In the genomic region with DNA sequence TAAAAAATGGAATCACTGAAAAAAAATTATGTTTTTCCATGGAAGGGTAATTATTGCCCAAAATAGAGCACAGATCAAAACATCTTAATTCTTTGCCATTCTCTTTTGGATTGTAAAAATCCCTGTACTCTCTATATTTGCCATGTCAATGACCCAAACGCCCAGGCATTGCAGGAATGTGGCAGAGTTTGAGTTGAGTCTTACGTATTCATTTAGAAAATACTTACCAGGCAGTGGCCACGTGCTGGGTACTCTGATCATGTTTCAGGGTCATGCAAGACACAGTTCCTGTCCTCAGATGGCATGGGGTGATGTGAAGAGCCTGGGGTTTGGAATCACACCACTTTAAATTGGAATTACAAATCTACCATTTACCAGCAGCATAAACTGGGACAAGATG, we compare ENCODE assay signal across 11 cellular contexts.
DNase-seq lines count a peak whose midpoint lies in the region; ATAC-seq, FAIRE-seq and TF ChIP-seq lines count a peak whose summit lies in the region.
"Had no signal": no experiment of that assay in that cellular context is flagged by ENCODE, and none has a peak within 500 bp of the region (broad histone marks: within the 10 kb centered on the region; RNA-seq: fewer than 3 reads in every experiment).

No MANE protein-coding gene starts in this region.

- H3K36me3 ChIP-seq in astrocyte (ENCODE audit: insufficient read depth, low read length), result no peaks in the 10 kb centered on the region

- no peaks in the 10 kb centered on the region for H3K27me3 Mint-ChIP-seq in astrocyte (ENCODE audit: low read depth, unreplicated experiment)

- peak overlapping the region; percentile 49 for H3K4me2 ChIP-seq in astrocyte (ENCODE audit: low read length)

- peaks cover 14% of the 10 kb centered on the region for H3K4me1 ChIP-seq in astrocyte (ENCODE audit: insufficient read depth, low read length)

- no peak overlapping the region for H2AFZ ChIP-seq in astrocyte (ENCODE audit: low read depth, low read length)

- peak overlapping the region; percentile 47 for H3K27ac ChIP-seq in astrocyte (ENCODE audit: low read depth, low read length)

- no peak for TF ChIP-seq CTCF in astrocyte (IDR thresholded peaks at IDR 0.05; ENCODE audit: insufficient read depth, low read depth, low read length)
- no peak for TF ChIP-seq CTCF in GM10266 (IDR thresholded peaks at IDR 0.05; ENCODE audit: control insufficient read depth, insufficient read depth, low read depth, missing control alignments)

- no peak for ATAC-seq in HG03095 (IDR thresholded peaks at IDR 0.05; ENCODE audit: unreplicated experiment)
- no peak for ATAC-seq in GM21737 (IDR thresholded peaks at IDR 0.05; ENCODE audit: unreplicated experiment)
- ATAC-seq: naive thymus-derived CD8-positive, alpha-beta T cell had no signal

- no peak for FAIRE-seq in astrocyte (lab: Jason Lieb, UNC)

- H3K79me2 ChIP-seq in astrocyte (ENCODE audit: insufficient read depth, low read length), result no peaks in the 10 kb centered on the region

- H3K4me3 Mint-ChIP-seq in astrocyte (ENCODE audit: unreplicated experiment), result peak overlapping the region; percentile 16
- H3K4me3 Mint-ChIP-seq: naive thymus-derived CD8-positive, alpha-beta T cell had no signal

- H3K4me3 ChIP-seq in astrocyte (ENCODE audit: insufficient read depth, low read depth, low read length), result no peak overlapping the region

- H3K27me3 ChIP-seq in astrocyte (ENCODE audit: insufficient read depth, low read length), result no peaks in the 10 kb centered on the region

- no peaks in the 10 kb centered on the region for H3K9me3 ChIP-seq in astrocyte (ENCODE audit: insufficient read depth, low read depth, low read length)

- H3K36me3 Mint-ChIP-seq in astrocyte (ENCODE audit: low read depth, unreplicated experiment), result no peaks in the 10 kb centered on the region

- peaks cover 2% of the 10 kb centered on the region for H3K9me3 Mint-ChIP-seq in astrocyte (ENCODE audit: unreplicated experiment)

- peaks cover 16% of the 10 kb centered on the region for H3K4me1 Mint-ChIP-seq in astrocyte (ENCODE audit: low read depth, unreplicated experiment)
- H3K4me1 Mint-ChIP-seq: naive thymus-derived CD8-positive, alpha-beta T cell had no signal

- peak overlapping the region; percentile 20 for H3K9ac ChIP-seq in astrocyte (ENCODE audit: low read length)

- DNase-seq in 8988T (peak; percentile 32), HK-2 (ENCODE audit: unreplicated experiment) (peak; percentile 31), astrocyte (ENCODE audit: low read depth) (peak; percentile 67), iris pigment epithelial cell (ENCODE audit: low read depth) (peak; percentile 68), GM10266 (ENCODE audit: extremely low spot score) (no peak), ecto neural progenitor cell (ENCODE audit: low spot score) (no peak)
- DNase-seq: GF-D8; naive thymus-derived CD8-positive, alpha-beta T cell; NCI-H1092 had no signal

- H3K27ac Mint-ChIP-seq in astrocyte (ENCODE audit: unreplicated experiment), result peak overlapping the region; percentile 48
- H3K27ac Mint-ChIP-seq: naive thymus-derived CD8-positive, alpha-beta T cell had no signal

- H4K20me1 ChIP-seq in astrocyte (ENCODE audit: insufficient read depth, low read length), result no peaks in the 10 kb centered on the region

Comparison
In these comparisons a context has a peak if more than half of its experiments do, and no peak if none do; other contexts are left out.
1. DNase-seq: peak in 8988T (single experiment), HK-2 (single experiment), astrocyte (single experiment) and iris pigment epithelial cell (single experiment); none in GM10266 (single experiment) and ecto neural progenitor cell (single experiment).